In genomic region chr17:21241564-21241963, GRCh38 we compare ENCODE assay signal across 14 cellular contexts. TPM values are rescaled to one million over a fixed set of nuclear protein-coding genes. Genes with fewer than 3 reads are reported as not detected.
DNase-seq lines count a peak whose midpoint lies in the region; TF ChIP-seq lines count a peak whose summit lies in the region.
"Had no signal": no experiment of that assay in that cellular context is flagged by ENCODE, and none has a peak within 500 bp of the region (broad histone marks: within the 10 kb centered on the region; RNA-seq: fewer than 3 reads in every experiment).

No MANE protein-coding gene starts in this region.

- TF ChIP-seq EP300 in tibial nerve (IDR thresholded peaks at IDR 0.05), result no peak

- H3K9me3 ChIP-seq in left ventricle myocardium inferior (replicated peaks), result no peaks in the 10 kb centered on the region
- H3K9me3 ChIP-seq in right atrium auricular region, result no peaks in the 10 kb centered on the region
- H3K9me3 ChIP-seq in tibial nerve, result no peaks in the 10 kb centered on the region
- H3K9me3 ChIP-seq in testis, result no peaks in the 10 kb centered on the region

- H3K4me1 ChIP-seq in left ventricle myocardium inferior, result peaks cover 43% of the 10 kb centered on the region
- peaks cover 0 to 39% of the 10 kb centered on the region in 2 donors for H3K4me1 ChIP-seq in right atrium auricular region
- peaks cover 0 to 22% (median 0%) of the 10 kb centered on the region in 4 donors for H3K4me1 ChIP-seq in tibial nerve
- H3K4me1 ChIP-seq in testis, result no peaks in the 10 kb centered on the region

- H3K4me1 Mint-ChIP-seq in HFFc6 (ENCODE audit: low read depth) (peaks cover 8% of the 10 kb centered on the region; the same call in 1 of the 2 replicates), neural crest cell (peaks cover 4% of the 10 kb centered on the region)

- peaks cover 7% of the 10 kb centered on the region for H3K27me3 Mint-ChIP-seq in HFFc6 (ENCODE audit: insufficient read depth)
- H3K27me3 Mint-ChIP-seq in neural crest cell (ENCODE audit: low read depth), result no peaks in the 10 kb centered on the region
- H3K27me3 Mint-ChIP-seq: CD4-positive, alpha-beta memory T cell had no signal

- no peak for TF ChIP-seq POLR2A in tibial nerve (IDR thresholded peaks at IDR 0.05)
- TF ChIP-seq POLR2A in testis (IDR thresholded peaks at IDR 0.05), result no peak

- H3K27ac ChIP-seq in left ventricle myocardium inferior (replicated peaks) (peak overlapping the region; percentile 85), right atrium auricular region (no peak overlapping the region), tibial nerve (no peak overlapping the region), testis (no peak overlapping the region)
- H3K27ac ChIP-seq: C4-2B, HL-60 had no signal

- intact Hi-C loops in left ventricle myocardium inferior (cut with micrococcal nuclease), result no loop called here
- intact Hi-C loops in testis (cut with DNase I; ENCODE audit: low total_unique reads), result no loop called here

- H3K27me3 ChIP-seq in left ventricle myocardium inferior (ENCODE audit: low read depth), result no peaks in the 10 kb centered on the region
- no peaks in the 10 kb centered on the region for H3K27me3 ChIP-seq in right atrium auricular region
- H3K27me3 ChIP-seq in tibial nerve, result no peaks in the 10 kb centered on the region
- no peaks in the 10 kb centered on the region for H3K27me3 ChIP-seq in testis

- H3K4me3 Mint-ChIP-seq in HFFc6, result no peak overlapping the region
- no peak overlapping the region for H3K4me3 Mint-ChIP-seq in neural crest cell
- H3K4me3 Mint-ChIP-seq: CD4-positive, alpha-beta memory T cell had no signal

- H3K27ac Mint-ChIP-seq in HFFc6 (no peak overlapping the region), neural crest cell (ENCODE audit: unreplicated experiment) (peak overlapping the region; percentile 27)

- H3K4me3 ChIP-seq in left ventricle myocardium inferior (no peak overlapping the region), right atrium auricular region (no peak overlapping the region), tibial nerve (no peak overlapping the region), testis (no peak overlapping the region)

- peaks cover 7% of the 10 kb centered on the region for H3K36me3 ChIP-seq in left ventricle myocardium inferior
- H3K36me3 ChIP-seq in right atrium auricular region, result peaks cover 8% of the 10 kb centered on the region
- H3K36me3 ChIP-seq in tibial nerve, result peaks cover 0 to 32% (median 0%) of the 10 kb centered on the region in 3 donors
- no peaks in the 10 kb centered on the region for H3K36me3 ChIP-seq in testis (ENCODE audit: low read depth, missing control alignments)

- H3K36me3 Mint-ChIP-seq in HFFc6 (ENCODE audit: low read depth), result no peaks in the 10 kb centered on the region
- no peaks in the 10 kb centered on the region for H3K36me3 Mint-ChIP-seq in neural crest cell (ENCODE audit: low read depth)

- no peak for TF ChIP-seq CTCF in left ventricle myocardium inferior (IDR thresholded peaks at IDR 0.05; ENCODE audit: borderline replicate concordance)
- TF ChIP-seq CTCF in right atrium auricular region (IDR thresholded peaks at IDR 0.05), result no peak
- TF ChIP-seq CTCF in HFFc6 (IDR thresholded peaks at IDR 0.05), result peak; percentile 30; the same call in 1 of the 2 replicates
- TF ChIP-seq CTCF in neural crest cell (conservative IDR thresholded peaks at IDR 0.05), result no peak
- TF ChIP-seq CTCF in tibial nerve (IDR thresholded peaks at IDR 0.05), result no peak
- no peak for TF ChIP-seq CTCF in testis (IDR thresholded peaks at IDR 0.05)

- DNase-seq in left ventricle myocardium inferior (no peak), right atrium auricular region (ENCODE audit: low spot score) (no peak), HFFc6 (no peak), neural crest cell (ENCODE audit: low read depth, low spot score) (no peak), tibial nerve (ENCODE audit: low spot score in 2 of 2) (no peak), testis (no peak)
- no peak for DNase-seq in activated effector memory CD4-positive, alpha-beta T cell treated with Interleukin-2 at 50 U/mL for 16 hours
- DNase-seq: ACHN; CD4-positive, alpha-beta memory T cell; DMS79; HCEC 1CT; IMR-90 had no signal

- no peaks in the 10 kb centered on the region for H3K9me3 Mint-ChIP-seq in HFFc6
- H3K9me3 Mint-ChIP-seq in neural crest cell, result no peaks in the 10 kb centered on the region
- H3K9me3 Mint-ChIP-seq: CD4-positive, alpha-beta memory T cell had no signal

- WGBS in tibial nerve, 2 donors, result 62 to 76% methylated on average over 11 of the region's 11 CpGs
- WGBS in testis, 2 donors, result 71 to 79% methylated on average over 11 of the region's 11 CpGs

RNA-seq across cellular contexts. Expression of gene NATD1, which starts 11.6 kb away (rescaled TPM):
- total RNA-seq in left ventricle myocardium inferior (17.7 TPM), right atrium auricular region (10 to 100 TPM; 15.4 to 17.0 TPM), neural crest cell (6.3 and 6.7 TPM in 2 replicates), tibial nerve (10 to 100 TPM in 3 of 4 donors, 1 to 10 TPM in 1; 5.7 to 12.0 (median 10.8) TPM), testis (10 to 100 TPM; 17.9 to 20.0 TPM)
- total RNA-seq in HFFc6 (2021; fragmentation: NEBNext Ultra II Directional; extraction: Animal tissue kit (Norgen Biotek cat#: 25700)), result 1 to 10 TPM; 3.7 to 7.9 (median 4.1) TPM
- polyA plus RNA-seq in testis (ENCODE audit: insufficient read depth, low read depth, low replicate concordance), result 12.1 TPM

RNA-seq across cellular contexts. Expression of gene TMEM11, which starts 27.6 kb away (rescaled TPM):
- 39.7 TPM for total RNA-seq in left ventricle myocardium inferior
- 10 to 100 TPM; 25.5 to 27.2 TPM for total RNA-seq in right atrium auricular region
- total RNA-seq in HFFc6 (2021; fragmentation: NEBNext Ultra II Directional; extraction: Animal tissue kit (Norgen Biotek cat#: 25700)), result 10 to 100 TPM; 32.5 to 37.6 (median 33.9) TPM
- 31.3 and 31.6 TPM in 2 replicates for total RNA-seq in neural crest cell
- total RNA-seq in tibial nerve, result 10 to 100 TPM; 16.2 to 27.6 (median 21.5) TPM
- 10 to 100 TPM; 38.9 to 55.2 TPM for total RNA-seq in testis
- 53.4 TPM for polyA plus RNA-seq in testis (ENCODE audit: insufficient read depth, low read depth, low replicate concordance)

RNA-seq across cellular contexts. Expression of gene MAP2K3, which starts 42.9 kb away (rescaled TPM):
- 41.7 TPM for total RNA-seq in left ventricle myocardium inferior
- total RNA-seq in right atrium auricular region, result 10 to 100 TPM; 37.8 to 43.8 TPM
- 100 to 1,000 TPM; 177 to 221 (median 184) TPM for total RNA-seq in HFFc6 (2021; fragmentation: NEBNext Ultra II Directional; extraction: Animal tissue kit (Norgen Biotek cat#: 25700))
- total RNA-seq in neural crest cell, result 19.4 and 20.3 TPM in 2 replicates
- 10 to 100 TPM; 17.5 to 39.0 (median 21.6) TPM for total RNA-seq in tibial nerve
- 10 to 100 TPM; 13.5 to 17.5 TPM for total RNA-seq in testis
- 15.4 TPM for polyA plus RNA-seq in testis (ENCODE audit: insufficient read depth, low read depth, low replicate concordance)
